Comparison of ENCODE assay signal across 29 cellular contexts in the genomic region with DNA sequence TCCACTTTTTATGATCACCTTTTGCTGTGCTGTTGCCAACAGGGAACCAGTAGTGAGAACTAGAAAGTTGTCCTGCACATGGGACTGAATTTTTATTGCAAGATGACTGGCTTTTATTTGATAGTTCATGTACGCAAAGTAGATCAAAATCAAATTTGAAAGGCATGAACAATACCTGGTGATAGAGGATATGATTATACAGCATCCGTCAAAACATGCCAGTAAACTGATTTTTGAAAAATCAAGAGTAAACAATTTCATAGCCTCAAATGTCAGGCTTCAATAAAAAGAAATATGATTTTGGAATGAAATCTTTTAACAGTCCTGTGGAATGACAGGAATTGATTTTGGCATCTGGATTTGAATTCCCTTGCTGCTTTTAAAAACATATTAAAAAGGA.
"Had no signal": no experiment of that assay in that cellular context is flagged by ENCODE, and none has a peak within 500 bp of the region (broad histone marks: within the 10 kb centered on the region; RNA-seq: fewer than 3 reads in every experiment).

No MANE protein-coding gene starts in this region.

- H3K9me3 Mint-ChIP-seq: stimulated activated memory B cell treated with anti-CD40 and anti-IgM and Interleukin-4, amounts not matched to agents 10 μg/mL and 1 μg/mL and 100 μg/mL, for 72 hours; stimulated activated naive B cell treated with anti-CD40 and anti-IgM and Interleukin-4, amounts not matched to agents 10 μg/mL and 1 μg/mL and 100 μg/mL, for 72 hours; stimulated activated naive CD8-positive, alpha-beta T cell treated with anti-CD3 and anti-CD28 coated beads, Interleukin-15, amount 100 ng/mL, for 72 hours; stimulated activated naive CD8-positive, alpha-beta T cell treated with anti-CD3 and anti-CD28 coated beads, Interleukin-15, Interleukin-2, amounts not matched to agents 100 ng/mL and 50 ng/mL, for 24 hours; type B pancreatic cell had no signal

- H3K27me3 ChIP-seq: stomach, suprapubic skin, testis, thyroid gland, tibial artery, tibial nerve, transverse colon, upper lobe of left lung, upper lobe of right lung, uterus, vagina had no signal

- DNase-seq: stimulated activated CD4-positive, alpha-beta T cell treated with anti-CD3 and anti-CD28 coated beads, Interleukin-2, amount 100 ng/mL, for 48 hours; stimulated activated CD4-positive, alpha-beta T cell treated with anti-CD3 and anti-CD28 coated beads, Interleukin-4, amount 100 ng/mL, for 1 hour; stimulated activated CD4-positive, alpha-beta T cell treated with anti-CD3 and anti-CD28 coated beads, Interleukin-4, amount 100 ng/mL, for 24 hours; stimulated activated CD4-positive, alpha-beta T cell treated with anti-CD3 and anti-CD28 coated beads, Interleukin-4, amount 100 ng/mL, for 4 hours; stimulated activated CD8-positive, alpha-beta memory T cell treated with anti-CD3 and anti-CD28 coated beads, Interleukin-4, amount 100 ng/mL, for 48 hours; stimulated activated naive B cell treated with anti-CD40 and anti-IgM and Interleukin-4, amounts not matched to agents 10 μg/mL and 1 μg/mL and 100 μg/mL, for 72 hours; stimulated activated naive CD4-positive, alpha-beta T cell; stimulated activated naive CD4-positive, alpha-beta T cell treated with Interleukin-2 at 50 U/mL for 16 hours; stimulated activated naive CD8-positive, alpha-beta T cell treated with anti-CD3 and anti-CD28 coated beads, Interleukin-15, amount 100 ng/mL, for 72 hours; stimulated activated naive CD8-positive, alpha-beta T cell treated with anti-CD3 and anti-CD28 coated beads, Interleukin-15, Interleukin-2, amounts not matched to agents 100 U/mL and 50 U/mL, for 24 hours; stomach; substantia nigra; testis; thyroid gland; tibial artery; transverse colon; trophoblast cell; upper lobe of left lung; upper lobe of right lung; uterus had no signal

- ATAC-seq: stimulated activated effector memory CD8-positive, alpha-beta T cell treated with anti-CD3 and anti-CD28 coated beads, Interleukin-12 subunit alpha, Interleukin-12 subunit beta, amount 100 ng/mL, for 72 hours; stimulated activated memory B cell treated with anti-CD40 and anti-IgM and Interleukin-4, amounts not matched to agents 10 μg/mL and 1 μg/mL and 100 μg/mL, for 72 hours; stimulated activated naive B cell treated with anti-CD40 and anti-IgM and Interleukin-4, amounts not matched to agents 10 μg/mL and 1 μg/mL and 100 μg/mL, for 72 hours; stimulated activated naive CD8-positive, alpha-beta T cell treated with anti-CD3 and anti-CD28 coated beads, Interleukin-15, amount 100 ng/mL, for 72 hours; stimulated activated naive CD8-positive, alpha-beta T cell treated with anti-CD3 and anti-CD28 coated beads, Interleukin-15, Interleukin-2, amounts not matched to agents 100 U/mL and 50 U/mL, for 24 hours; upper lobe of right lung had no signal

- H3K27me3 Mint-ChIP-seq: stimulated activated memory B cell treated with anti-CD40 and anti-IgM and Interleukin-4, amounts not matched to agents 10 μg/mL and 1 μg/mL and 100 μg/mL, for 72 hours; stimulated activated naive B cell treated with anti-CD40 and anti-IgM and Interleukin-4, amounts not matched to agents 10 μg/mL and 1 μg/mL and 100 μg/mL, for 72 hours; stimulated activated naive CD8-positive, alpha-beta T cell treated with anti-CD3 and anti-CD28 coated beads, Interleukin-15, amount 100 ng/mL, for 72 hours; stimulated activated naive CD8-positive, alpha-beta T cell treated with anti-CD3 and anti-CD28 coated beads, Interleukin-15, Interleukin-2, amounts not matched to agents 100 ng/mL and 50 ng/mL, for 24 hours had no signal

- H3K36me3 Mint-ChIP-seq: stimulated activated effector memory CD8-positive, alpha-beta T cell treated with anti-CD3 and anti-CD28 coated beads, Interleukin-12 subunit alpha, Interleukin-12 subunit beta, amount 100 ng/mL, for 72 hours; stimulated activated memory B cell treated with anti-CD40 and anti-IgM and Interleukin-4, amounts not matched to agents 10 μg/mL and 1 μg/mL and 100 μg/mL, for 72 hours; stimulated activated naive B cell treated with anti-CD40 and anti-IgM and Interleukin-4, amounts not matched to agents 10 μg/mL and 1 μg/mL and 100 μg/mL, for 72 hours; type B pancreatic cell had no signal

- H3K4me3 ChIP-seq: stomach, suprapubic skin, testis, thoracic aorta, thyroid gland, tibial artery, tibial nerve, transverse colon, upper lobe of left lung, upper lobe of right lung, uterus, vagina had no signal

- H3K4me3 Mint-ChIP-seq: stimulated activated effector memory CD8-positive, alpha-beta T cell treated with anti-CD3 and anti-CD28 coated beads, Interleukin-12 subunit alpha, Interleukin-12 subunit beta, amount 100 ng/mL, for 72 hours; stimulated activated memory B cell treated with anti-CD40 and anti-IgM and Interleukin-4, amounts not matched to agents 10 μg/mL and 1 μg/mL and 100 μg/mL, for 72 hours; stimulated activated naive B cell treated with anti-CD40 and anti-IgM and Interleukin-4, amounts not matched to agents 10 μg/mL and 1 μg/mL and 100 μg/mL, for 72 hours; stimulated activated naive CD8-positive, alpha-beta T cell treated with anti-CD3 and anti-CD28 coated beads, Interleukin-15, amount 100 ng/mL, for 72 hours; stimulated activated naive CD8-positive, alpha-beta T cell treated with anti-CD3 and anti-CD28 coated beads, Interleukin-15, Interleukin-2, amounts not matched to agents 100 ng/mL and 50 ng/mL, for 24 hours; type B pancreatic cell had no signal

- H3K36me3 ChIP-seq: stomach, suprapubic skin, thoracic aorta, thyroid gland, tibial artery, tibial nerve, transverse colon, upper lobe of left lung, upper lobe of right lung, uterus, vagina had no signal

- H3K4me1 Mint-ChIP-seq: stimulated activated effector memory CD8-positive, alpha-beta T cell treated with anti-CD3 and anti-CD28 coated beads, Interleukin-12 subunit alpha, Interleukin-12 subunit beta, amount 100 ng/mL, for 72 hours; stimulated activated memory B cell treated with anti-CD40 and anti-IgM and Interleukin-4, amounts not matched to agents 10 μg/mL and 1 μg/mL and 100 μg/mL, for 72 hours; stimulated activated naive B cell treated with anti-CD40 and anti-IgM and Interleukin-4, amounts not matched to agents 10 μg/mL and 1 μg/mL and 100 μg/mL, for 72 hours; stimulated activated naive CD8-positive, alpha-beta T cell treated with anti-CD3 and anti-CD28 coated beads, Interleukin-15, amount 100 ng/mL, for 72 hours had no signal

- FAIRE-seq: urothelium cell line had no signal

- H3K9me3 ChIP-seq: suprapubic skin, testis, thoracic aorta, thyroid gland, tibial artery, tibial nerve, transverse colon, upper lobe of left lung, upper lobe of right lung, uterus, vagina had no signal

- H3K4me1 ChIP-seq: stomach, suprapubic skin, testis, thyroid gland, tibial nerve, transverse colon, upper lobe of left lung, upper lobe of right lung, uterus, vagina had no signal

- H3K27ac ChIP-seq: stomach, suprapubic skin, testis, thoracic aorta, thyroid gland, tibial artery, tibial nerve, transverse colon, upper lobe of left lung, upper lobe of right lung, uterus, vagina had no signal

- H3K27ac Mint-ChIP-seq: stimulated activated effector memory CD8-positive, alpha-beta T cell treated with anti-CD3 and anti-CD28 coated beads, Interleukin-12 subunit alpha, Interleukin-12 subunit beta, amount 100 ng/mL, for 72 hours; stimulated activated memory B cell treated with anti-CD40 and anti-IgM and Interleukin-4, amounts not matched to agents 10 μg/mL and 1 μg/mL and 100 μg/mL, for 72 hours; stimulated activated naive B cell treated with anti-CD40 and anti-IgM and Interleukin-4, amounts not matched to agents 10 μg/mL and 1 μg/mL and 100 μg/mL, for 72 hours; stimulated activated naive CD8-positive, alpha-beta T cell treated with anti-CD3 and anti-CD28 coated beads, Interleukin-15, amount 100 ng/mL, for 72 hours; stimulated activated naive CD8-positive, alpha-beta T cell treated with anti-CD3 and anti-CD28 coated beads, Interleukin-15, Interleukin-2, amounts not matched to agents 100 ng/mL and 50 ng/mL, for 24 hours; type B pancreatic cell had no signal
